ENCODE assay signal across 2 cellular contexts in genomic region chr17:80269405-80269807, GRCh38.
TF ChIP-seq lines count a peak whose summit lies in the region.

No MANE protein-coding gene starts in this region.

TF ChIP-seq in HEK293, 187 proteins besides CTCF, POLR2A, EP300 and RAD21:
- peak; percentile 98 for TF ChIP-seq ZBTB17 (tag by site-specific recombination; IDR thresholded peaks at IDR 0.05)
- peak; percentile 100 for TF ChIP-seq ZNF366 (tag by site-specific recombination; conservative IDR thresholded peaks at IDR 0.05)
- TF ChIP-seq SP3 (tag by site-specific recombination; IDR thresholded peaks at IDR 0.05): no peak
- TF ChIP-seq, protein P1, sequence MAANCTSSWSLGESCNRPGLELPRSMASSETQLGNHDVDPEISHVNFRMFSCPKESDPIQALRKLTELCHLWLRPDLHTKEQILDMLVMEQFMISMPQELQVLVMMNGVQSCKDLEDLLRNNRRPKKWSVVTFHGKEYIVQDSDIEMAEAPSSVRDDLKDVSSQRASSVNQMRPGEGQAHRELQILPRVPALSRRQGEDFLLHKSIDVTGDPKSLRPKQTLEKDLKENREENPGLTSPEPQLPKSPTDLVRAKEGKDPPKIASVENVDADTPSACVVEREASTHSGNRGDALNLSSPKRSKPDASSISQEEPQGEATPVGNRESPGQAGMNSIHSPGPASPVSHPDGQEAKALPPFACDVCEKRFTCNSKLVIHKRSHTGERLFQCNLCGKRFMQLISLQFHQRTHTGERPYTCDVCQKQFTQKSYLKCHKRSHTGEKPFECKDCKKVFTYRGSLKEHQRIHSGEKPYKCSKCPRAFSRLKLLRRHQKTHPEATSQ (tag by site-specific recombination; IDR thresholded peaks at IDR 0.05): no peak
- TF ChIP-seq PRDM4 (tag by site-specific recombination; IDR thresholded peaks at IDR 0.05): no peak
- TF ChIP-seq YY2 (tag by site-specific recombination; IDR thresholded peaks at IDR 0.05): no peak

TF ChIP-seq in H1, 55 proteins besides CTCF, POLR2A, EP300 and RAD21:
- TF ChIP-seq SP2 (IDR thresholded peaks at IDR 0.05; ENCODE audit: low read length) (no peak), KDM5A (IDR thresholded peaks at IDR 0.05; ENCODE audit: low read length) (no peak), BRCA1 (IDR thresholded peaks at IDR 0.05; ENCODE audit: low read depth, low read length) (no peak), EZH2 (IDR thresholded peaks at IDR 0.05; ENCODE audit: low read depth, low read length, severe bottlenecking) (no peak)
